Comparison of ENCODE assay signal across 30 cellular contexts in the genomic region with DNA sequence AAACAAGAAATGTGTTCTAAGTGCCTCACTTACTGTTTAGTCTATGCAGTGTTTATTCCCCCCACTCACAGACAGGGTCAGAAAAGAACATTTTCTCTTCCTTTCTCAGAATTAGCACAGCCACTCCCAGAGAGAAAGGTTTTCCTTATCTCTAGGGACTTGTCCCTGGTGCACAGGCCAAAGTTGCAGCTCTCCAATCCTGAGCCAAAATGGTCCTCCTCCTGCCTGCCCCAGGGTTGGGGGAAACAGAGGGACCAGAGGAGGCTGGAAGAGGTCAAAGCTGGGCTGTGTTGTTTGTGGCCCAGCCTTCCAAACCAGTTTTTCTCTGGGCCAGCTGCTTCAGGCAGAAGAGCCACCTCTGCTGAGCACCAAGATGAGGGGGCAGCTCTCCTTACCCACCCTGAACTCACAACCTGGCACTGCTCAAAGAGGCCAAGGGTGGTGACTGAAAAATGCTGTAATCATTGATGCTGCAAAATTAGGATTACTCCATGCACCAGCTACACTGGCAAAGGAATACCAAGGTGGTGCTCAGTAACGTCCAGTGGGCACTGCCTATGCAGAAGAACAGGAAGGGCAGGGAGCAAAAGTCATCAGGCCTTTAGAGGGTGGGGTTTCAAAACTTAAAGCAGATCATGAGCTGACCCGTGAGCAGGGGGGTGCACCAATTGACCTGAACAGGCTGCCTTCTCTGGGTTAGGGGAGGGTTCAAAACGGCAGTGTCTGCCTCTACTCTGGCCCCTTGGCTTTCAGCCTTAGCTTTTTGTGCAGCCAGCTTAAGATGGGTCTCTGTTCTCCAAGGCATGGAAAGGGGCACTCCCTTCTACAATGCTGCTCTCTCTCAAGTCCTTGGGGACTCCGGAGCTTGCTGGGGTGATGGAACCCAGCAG. TPM values are rescaled to one million over a fixed set of nuclear protein-coding genes. Genes with fewer than 3 reads are reported as not detected.
DNase-seq lines count a peak whose midpoint lies in the region; ATAC-seq and TF ChIP-seq lines count a peak whose summit lies in the region.
"Had no signal": no experiment of that assay in that cellular context is flagged by ENCODE, and none has a peak within 500 bp of the region (broad histone marks: within the 10 kb centered on the region; RNA-seq: fewer than 3 reads in every experiment).

No MANE protein-coding gene starts in this region.

- H3K27ac ChIP-seq in colonic mucosa (no peak overlapping the region), stomach smooth muscle (ENCODE audit: low read length) (peak overlapping the region; percentile 18), thyroid gland (no peak overlapping the region)
- H3K27ac ChIP-seq: BLaER1, heart left ventricle, ovary, thoracic aorta, uterus, WERI-Rb-1 had no signal

- WGBS in thyroid gland, 2 donors = 76 to 79% methylated on average over 4 of the region's 4 CpGs

- TF ChIP-seq CTCF in colonic mucosa (IDR thresholded peaks at IDR 0.05) = no peak
- TF ChIP-seq CTCF in thyroid gland (IDR thresholded peaks at IDR 0.05) = no peak

- peak; percentile 53 for ATAC-seq in left ventricle myocardium superior
- ATAC-seq: GM23338; stimulated activated naive CD8-positive, alpha-beta T cell treated with anti-CD3 and anti-CD28 coated beads, Interleukin-15, Interleukin-2, amounts not matched to agents 100 U/mL and 50 U/mL, for 24 hours had no signal

- no peaks in the 10 kb centered on the region for H3K9me3 ChIP-seq in colonic mucosa
- no peaks in the 10 kb centered on the region for H3K9me3 ChIP-seq in stomach smooth muscle (ENCODE audit: control insufficient read depth in 2 of 2, low read length in 2 of 2)
- H3K9me3 ChIP-seq in thyroid gland = no peaks in the 10 kb centered on the region
- H3K9me3 ChIP-seq: Caco-2, ovary, thoracic aorta, uterus had no signal

- H3K9ac ChIP-seq in colonic mucosa (ENCODE audit: low read depth in 2 of 2, low read length in 2 of 2) = no peak overlapping the region
- no peak overlapping the region for H3K9ac ChIP-seq in stomach smooth muscle (ENCODE audit: low read length in 2 of 2)
- H3K9ac ChIP-seq: BLaER1 had no signal

- intact Hi-C loops in colonic mucosa (cut with DNase I) (no loop called here), left ventricle myocardium superior (cut with micrococcal nuclease) (no loop called here), thyroid gland (cut with DNase I) (no loop called here)

- H3K36me3 ChIP-seq in colonic mucosa = no peaks in the 10 kb centered on the region
- no peaks in the 10 kb centered on the region for H3K36me3 ChIP-seq in stomach smooth muscle (ENCODE audit: control insufficient read depth in 2 of 2, insufficient read depth in 2 of 2, low read length in 2 of 2)
- no peaks in the 10 kb centered on the region for H3K36me3 ChIP-seq in thyroid gland
- H3K36me3 ChIP-seq: BLaER1, heart left ventricle, ovary, thoracic aorta, uterus, WERI-Rb-1 had no signal

- peak in 57 of 76 experiments; percentile 11 to 77 (median 32) for DNase-seq in HUDEP-2 (lab: John Stamatoyannopoulos, UW; ENCODE audit: unreplicated experiment in 76 of 76)
- peak; percentile 7 for DNase-seq in colonic mucosa
- no peak for DNase-seq in left ventricle myocardium superior
- DNase-seq in NCI-H1436 (lab: John Stamatoyannopoulos, UW) = no peak
- DNase-seq in amniotic stem cell (lab: John Stamatoyannopoulos, UW) = no peak
- DNase-seq in thyroid gland = no peak
- DNase-seq: activated CD4-positive, alpha-beta T cell treated with anti-CD3 and anti-CD28 coated beads for 4 hours; activated gamma-delta T cell; activated naive CD8-positive, alpha-beta T cell treated with anti-CD3 and anti-CD28 coated beads for 36 hours; activated T-cell treated with anti-CD3 and anti-CD28 coated beads, Interleukin-2, amount 50 U/mL, for 1 hour; Caco-2; DND-41; GF-D8; kidney glomerular epithelial cell; NCI-H1048; NCI-H1694 treated with DMSO at 0.1 percent for 48 hours; NCI-H446 treated with DMSO at 0.1 percent for 48 hours; NCI-H774; nephron progenitor cell; ovary; retina; stimulated activated CD4-positive, alpha-beta T cell treated with anti-CD3 and anti-CD28 coated beads, Interleukin-1b, Interleukin-23, amount 100 ng/mL, for 48 hours; stimulated activated naive CD8-positive, alpha-beta T cell treated with anti-CD3 and anti-CD28 coated beads, Interleukin-15, Interleukin-2, amounts not matched to agents 100 U/mL and 50 U/mL, for 24 hours; uterus; WERI-Rb-1 had no signal

- no peak for TF ChIP-seq POLR2A in thyroid gland (IDR thresholded peaks at IDR 0.05)

- H3K4me1 ChIP-seq in colonic mucosa (no peaks in the 10 kb centered on the region), stomach smooth muscle (ENCODE audit: control insufficient read depth, insufficient read depth, low read length) (peaks cover 15% of the 10 kb centered on the region), thyroid gland (no peaks in the 10 kb centered on the region)
- H3K4me1 ChIP-seq: uterus had no signal

- no peak overlapping the region for H3K4me3 ChIP-seq in colonic mucosa
- H3K4me3 ChIP-seq in stomach smooth muscle (ENCODE audit: low read length in 2 of 2) = no peak overlapping the region
- H3K4me3 ChIP-seq in thyroid gland (replicated peaks in 1 of 3) = no peak overlapping the region
- H3K4me3 ChIP-seq: BLaER1, GM23338, heart left ventricle, ovary, thoracic aorta, uterus had no signal

- H3K27me3 ChIP-seq in colonic mucosa (no peaks in the 10 kb centered on the region), stomach smooth muscle (ENCODE audit: control insufficient read depth in 1 of 2, insufficient read depth in 2 of 2, low read length in 2 of 2) (no peaks in the 10 kb centered on the region), thyroid gland (no peaks in the 10 kb centered on the region)
- H3K27me3 ChIP-seq: BLaER1, heart left ventricle, ovary, uterus had no signal

RNA-seq across cellular contexts. Expression of a gene that starts 11.8 kb away (rescaled TPM):
- 1 to 10 TPM; 2.6 to 5.6 TPM for total RNA-seq in colonic mucosa
- total RNA-seq in left ventricle myocardium superior = 51.6 TPM
- 1 to 10 TPM; 4.4 to 6.2 (median 5.6) TPM for total RNA-seq in thyroid gland

Comparison
In these comparisons a context has a peak if more than half of its experiments do, and no peak if none do; other contexts are left out.
1. DNase-seq: peak in HUDEP-2 (57 of 76) and colonic mucosa (single experiment); none in left ventricle myocardium superior (single experiment), NCI-H1436 (single experiment), amniotic stem cell (single experiment) and thyroid gland (0 of 2).